ENCODE assay signal across 1 cellular context in the genomic region with DNA sequence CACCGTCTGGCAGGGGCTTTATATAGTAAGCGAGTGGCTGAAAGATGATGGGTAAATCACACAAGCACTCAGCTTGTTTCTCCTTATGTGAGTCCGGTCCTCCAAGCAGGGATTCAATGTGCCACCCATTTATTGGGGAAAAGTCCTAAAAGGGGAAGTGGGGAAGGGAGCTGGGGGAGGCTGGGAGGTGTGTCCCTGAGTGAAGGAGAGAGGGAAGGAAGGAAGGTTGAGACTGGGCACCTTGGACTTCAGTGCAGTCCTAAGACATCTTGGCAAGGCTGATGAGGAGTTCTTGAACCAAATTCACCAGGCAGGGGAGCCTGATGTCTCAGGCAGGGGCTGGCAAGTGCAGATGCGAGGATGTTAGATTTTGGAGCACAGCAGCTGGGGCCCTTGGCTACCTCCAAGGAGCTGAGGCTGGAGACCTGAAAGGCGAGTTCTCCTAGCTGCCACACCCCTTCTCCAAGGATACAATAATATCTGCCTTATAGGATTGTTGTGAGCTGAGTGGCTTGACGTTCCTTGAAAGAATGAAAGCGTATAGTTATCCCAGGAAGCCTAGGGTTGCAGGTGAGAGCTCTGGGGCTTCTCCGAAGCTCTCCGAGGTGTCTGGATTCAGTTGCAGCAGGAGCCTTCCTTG.
A peak's percentile ranks its signal among the peaks of the same experiment; 100 is the strongest.
TF ChIP-seq lines count a peak whose summit lies in the region.

No MANE protein-coding gene starts in this region.

TF ChIP-seq in GM12878, 131 proteins besides CTCF, POLR2A, EP300 and RAD21:
- TF ChIP-seq, protein P1, sequence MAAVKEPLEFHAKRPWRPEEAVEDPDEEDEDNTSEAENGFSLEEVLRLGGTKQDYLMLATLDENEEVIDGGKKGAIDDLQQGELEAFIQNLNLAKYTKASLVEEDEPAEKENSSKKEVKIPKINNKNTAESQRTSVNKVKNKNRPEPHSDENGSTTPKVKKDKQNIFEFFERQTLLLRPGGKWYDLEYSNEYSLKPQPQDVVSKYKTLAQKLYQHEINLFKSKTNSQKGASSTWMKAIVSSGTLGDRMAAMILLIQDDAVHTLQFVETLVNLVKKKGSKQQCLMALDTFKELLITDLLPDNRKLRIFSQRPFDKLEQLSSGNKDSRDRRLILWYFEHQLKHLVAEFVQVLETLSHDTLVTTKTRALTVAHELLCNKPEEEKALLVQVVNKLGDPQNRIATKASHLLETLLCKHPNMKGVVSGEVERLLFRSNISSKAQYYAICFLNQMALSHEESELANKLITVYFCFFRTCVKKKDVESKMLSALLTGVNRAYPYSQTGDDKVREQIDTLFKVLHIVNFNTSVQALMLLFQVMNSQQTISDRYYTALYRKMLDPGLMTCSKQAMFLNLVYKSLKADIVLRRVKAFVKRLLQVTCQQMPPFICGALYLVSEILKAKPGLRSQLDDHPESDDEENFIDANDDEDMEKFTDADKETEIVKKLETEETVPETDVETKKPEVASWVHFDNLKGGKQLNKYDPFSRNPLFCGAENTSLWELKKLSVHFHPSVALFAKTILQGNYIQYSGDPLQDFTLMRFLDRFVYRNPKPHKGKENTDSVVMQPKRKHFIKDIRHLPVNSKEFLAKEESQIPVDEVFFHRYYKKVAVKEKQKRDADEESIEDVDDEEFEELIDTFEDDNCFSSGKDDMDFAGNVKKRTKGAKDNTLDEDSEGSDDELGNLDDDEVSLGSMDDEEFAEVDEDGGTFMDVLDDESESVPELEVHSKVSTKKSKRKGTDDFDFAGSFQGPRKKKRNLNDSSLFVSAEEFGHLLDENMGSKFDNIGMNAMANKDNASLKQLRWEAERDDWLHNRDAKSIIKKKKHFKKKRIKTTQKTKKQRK (IDR thresholded peaks at IDR 0.05; ENCODE audit: low read depth, low read length): no peak
- TF ChIP-seq, protein P2, sequence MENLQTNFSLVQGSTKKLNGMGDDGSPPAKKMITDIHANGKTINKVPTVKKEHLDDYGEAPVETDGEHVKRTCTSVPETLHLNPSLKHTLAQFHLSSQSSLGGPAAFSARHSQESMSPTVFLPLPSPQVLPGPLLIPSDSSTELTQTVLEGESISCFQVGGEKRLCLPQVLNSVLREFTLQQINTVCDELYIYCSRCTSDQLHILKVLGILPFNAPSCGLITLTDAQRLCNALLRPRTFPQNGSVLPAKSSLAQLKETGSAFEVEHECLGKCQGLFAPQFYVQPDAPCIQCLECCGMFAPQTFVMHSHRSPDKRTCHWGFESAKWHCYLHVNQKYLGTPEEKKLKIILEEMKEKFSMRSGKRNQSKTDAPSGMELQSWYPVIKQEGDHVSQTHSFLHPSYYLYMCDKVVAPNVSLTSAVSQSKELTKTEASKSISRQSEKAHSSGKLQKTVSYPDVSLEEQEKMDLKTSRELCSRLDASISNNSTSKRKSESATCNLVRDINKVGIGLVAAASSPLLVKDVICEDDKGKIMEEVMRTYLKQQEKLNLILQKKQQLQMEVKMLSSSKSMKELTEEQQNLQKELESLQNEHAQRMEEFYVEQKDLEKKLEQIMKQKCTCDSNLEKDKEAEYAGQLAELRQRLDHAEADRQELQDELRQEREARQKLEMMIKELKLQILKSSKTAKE (IDR thresholded peaks at IDR 0.05; ENCODE audit: low read depth, poor library complexity, severe bottlenecking): no peak
- TF ChIP-seq EZH2 (IDR thresholded peaks at IDR 0.05; ENCODE audit: borderline replicate concordance, control insufficient read depth, low read depth, low read length) (no peak), SPI1 (IDR thresholded peaks at IDR 0.05; ENCODE audit: borderline replicate concordance, insufficient read depth, low read depth, low read length) (peak; percentile 47; the same call in 1 of the 2 replicates), MYB (IDR thresholded peaks at IDR 0.05; ENCODE audit: borderline replicate concordance, low read depth, low read length) (no peak)
